1 cellular context compared by ENCODE assay signal in the genomic region with DNA sequence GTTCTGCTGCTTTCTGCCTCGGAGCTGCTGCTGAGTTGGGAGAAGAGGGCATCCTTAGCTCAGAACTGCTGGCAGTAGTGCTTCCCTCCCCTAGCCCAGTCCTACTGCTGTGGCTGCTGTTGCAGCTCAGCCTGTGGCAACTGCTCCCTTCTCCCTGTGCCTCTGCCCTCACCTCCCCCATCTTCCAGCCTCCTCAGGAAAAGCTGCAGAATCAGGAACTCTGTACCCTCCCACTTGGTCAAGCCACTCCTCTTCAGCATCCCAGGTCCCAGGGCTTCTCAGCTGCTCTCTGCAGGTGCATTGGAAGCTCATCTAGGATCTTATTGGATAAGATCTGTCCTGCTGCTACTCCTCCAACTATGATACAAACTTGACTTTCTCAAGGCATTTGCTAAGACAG.
TF ChIP-seq lines count a peak whose summit lies in the region.

No MANE protein-coding gene starts in this region.

TF ChIP-seq in WTC11, 78 proteins besides CTCF, POLR2A, EP300 and RAD21 (continued from another document):
- TF ChIP-seq, protein P1, sequence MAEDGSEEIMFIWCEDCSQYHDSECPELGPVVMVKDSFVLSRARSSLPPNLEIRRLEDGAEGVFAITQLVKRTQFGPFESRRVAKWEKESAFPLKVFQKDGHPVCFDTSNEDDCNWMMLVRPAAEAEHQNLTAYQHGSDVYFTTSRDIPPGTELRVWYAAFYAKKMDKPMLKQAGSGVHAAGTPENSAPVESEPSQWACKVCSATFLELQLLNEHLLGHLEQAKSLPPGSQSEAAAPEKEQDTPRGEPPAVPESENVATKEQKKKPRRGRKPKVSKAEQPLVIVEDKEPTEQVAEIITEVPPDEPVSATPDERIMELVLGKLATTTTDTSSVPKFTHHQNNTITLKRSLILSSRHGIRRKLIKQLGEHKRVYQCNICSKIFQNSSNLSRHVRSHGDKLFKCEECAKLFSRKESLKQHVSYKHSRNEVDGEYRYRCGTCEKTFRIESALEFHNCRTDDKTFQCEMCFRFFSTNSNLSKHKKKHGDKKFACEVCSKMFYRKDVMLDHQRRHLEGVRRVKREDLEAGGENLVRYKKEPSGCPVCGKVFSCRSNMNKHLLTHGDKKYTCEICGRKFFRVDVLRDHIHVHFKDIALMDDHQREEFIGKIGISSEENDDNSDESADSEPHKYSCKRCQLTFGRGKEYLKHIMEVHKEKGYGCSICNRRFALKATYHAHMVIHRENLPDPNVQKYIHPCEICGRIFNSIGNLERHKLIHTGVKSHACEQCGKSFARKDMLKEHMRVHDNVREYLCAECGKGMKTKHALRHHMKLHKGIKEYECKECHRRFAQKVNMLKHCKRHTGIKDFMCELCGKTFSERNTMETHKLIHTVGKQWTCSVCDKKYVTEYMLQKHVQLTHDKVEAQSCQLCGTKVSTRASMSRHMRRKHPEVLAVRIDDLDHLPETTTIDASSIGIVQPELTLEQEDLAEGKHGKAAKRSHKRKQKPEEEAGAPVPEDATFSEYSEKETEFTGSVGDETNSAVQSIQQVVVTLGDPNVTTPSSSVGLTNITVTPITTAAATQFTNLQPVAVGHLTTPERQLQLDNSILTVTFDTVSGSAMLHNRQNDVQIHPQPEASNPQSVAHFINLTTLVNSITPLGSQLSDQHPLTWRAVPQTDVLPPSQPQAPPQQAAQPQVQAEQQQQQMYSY (CRISPR knock-in tag; IDR thresholded peaks at IDR 0.05), result no peak
- TF ChIP-seq, protein P2, sequence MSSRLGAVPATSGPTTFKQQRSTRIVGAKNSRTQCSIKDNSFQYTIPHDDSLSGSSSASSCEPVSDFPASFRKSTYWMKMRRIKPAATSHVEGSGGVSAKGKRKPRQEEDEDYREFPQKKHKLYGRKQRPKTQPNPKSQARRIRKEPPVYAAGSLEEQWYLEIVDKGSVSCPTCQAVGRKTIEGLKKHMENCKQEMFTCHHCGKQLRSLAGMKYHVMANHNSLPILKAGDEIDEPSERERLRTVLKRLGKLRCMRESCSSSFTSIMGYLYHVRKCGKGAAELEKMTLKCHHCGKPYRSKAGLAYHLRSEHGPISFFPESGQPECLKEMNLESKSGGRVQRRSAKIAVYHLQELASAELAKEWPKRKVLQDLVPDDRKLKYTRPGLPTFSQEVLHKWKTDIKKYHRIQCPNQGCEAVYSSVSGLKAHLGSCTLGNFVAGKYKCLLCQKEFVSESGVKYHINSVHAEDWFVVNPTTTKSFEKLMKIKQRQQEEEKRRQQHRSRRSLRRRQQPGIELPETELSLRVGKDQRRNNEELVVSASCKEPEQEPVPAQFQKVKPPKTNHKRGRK (CRISPR knock-in tag; IDR thresholded peaks at IDR 0.05; ENCODE audit: borderline replicate concordance), result no peak
- no peak for TF ChIP-seq ZNF138 (CRISPR knock-in tag; conservative IDR thresholded peaks at IDR 0.05)
- TF ChIP-seq, protein P3, sequence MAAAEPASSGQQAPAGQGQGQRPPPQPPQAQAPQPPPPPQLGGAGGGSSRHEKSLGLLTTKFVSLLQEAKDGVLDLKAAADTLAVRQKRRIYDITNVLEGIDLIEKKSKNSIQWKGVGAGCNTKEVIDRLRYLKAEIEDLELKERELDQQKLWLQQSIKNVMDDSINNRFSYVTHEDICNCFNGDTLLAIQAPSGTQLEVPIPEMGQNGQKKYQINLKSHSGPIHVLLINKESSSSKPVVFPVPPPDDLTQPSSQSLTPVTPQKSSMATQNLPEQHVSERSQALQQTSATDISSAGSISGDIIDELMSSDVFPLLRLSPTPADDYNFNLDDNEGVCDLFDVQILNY (CRISPR knock-in tag; IDR thresholded peaks at IDR 0.05), result no peak
- TF ChIP-seq, protein P4, sequence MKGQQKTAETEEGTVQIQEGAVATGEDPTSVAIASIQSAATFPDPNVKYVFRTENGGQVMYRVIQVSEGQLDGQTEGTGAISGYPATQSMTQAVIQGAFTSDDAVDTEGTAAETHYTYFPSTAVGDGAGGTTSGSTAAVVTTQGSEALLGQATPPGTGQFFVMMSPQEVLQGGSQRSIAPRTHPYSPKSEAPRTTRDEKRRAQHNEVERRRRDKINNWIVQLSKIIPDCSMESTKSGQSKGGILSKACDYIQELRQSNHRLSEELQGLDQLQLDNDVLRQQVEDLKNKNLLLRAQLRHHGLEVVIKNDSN (CRISPR knock-in tag; IDR thresholded peaks at IDR 0.05), result no peak
- no peak for TF ChIP-seq NR3C1 (CRISPR knock-in tag; conservative IDR thresholded peaks at IDR 0.05; ENCODE audit: low read depth)
